Comparison of ENCODE assay signal across 21 cellular contexts in the genomic region with DNA sequence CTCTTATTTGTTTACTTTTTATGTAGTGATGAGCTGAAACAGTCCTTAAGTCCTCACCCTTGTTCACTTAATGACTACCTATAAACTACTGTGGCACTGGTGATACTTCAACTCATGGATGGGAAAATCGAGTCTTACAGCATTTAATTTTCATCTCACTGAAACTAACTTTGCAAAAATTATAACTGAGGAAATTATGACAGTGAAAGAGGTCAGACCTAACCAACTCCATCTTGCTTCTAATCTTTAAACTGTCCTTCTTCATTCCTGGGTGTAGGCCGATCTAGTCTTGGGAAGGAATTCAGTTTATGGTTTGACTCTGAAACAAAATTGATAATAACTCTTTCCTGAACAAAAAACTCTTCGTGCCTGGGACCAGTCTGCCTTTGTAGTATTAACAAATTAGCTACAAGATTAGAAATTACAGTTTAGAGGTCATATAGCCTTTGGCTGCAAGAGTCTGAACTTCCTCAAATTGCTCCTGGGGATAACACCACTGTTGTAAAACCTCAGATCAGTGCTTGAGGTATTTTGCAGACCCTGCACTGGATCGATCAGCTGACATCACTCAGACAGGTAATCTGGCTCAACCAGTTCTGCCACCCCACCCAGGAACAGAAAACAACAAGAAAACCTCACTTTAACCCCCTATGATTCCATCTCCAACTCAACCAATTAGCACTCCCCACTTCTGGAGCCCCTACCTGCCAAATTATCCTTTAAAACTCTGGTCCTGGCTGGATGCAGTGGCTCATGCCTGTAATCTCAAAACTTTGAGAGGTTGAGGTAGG.
DNase-seq lines count a peak whose midpoint lies in the region; ATAC-seq and TF ChIP-seq lines count a peak whose summit lies in the region.
"Had no signal": no experiment of that assay in that cellular context is flagged by ENCODE, and none has a peak within 500 bp of the region (broad histone marks: within the 10 kb centered on the region; RNA-seq: fewer than 3 reads in every experiment).

No MANE protein-coding gene starts in this region.

- 56 to 65% methylated on average over 4 of the region's 4 CpGs for WGBS in testis, 2 donors

- no peak overlapping the region for H3K9ac ChIP-seq in PC-3 (ENCODE audit: low read length)

- H3K27me3 ChIP-seq in PC-3 (ENCODE audit: low read length) (no peaks in the 10 kb centered on the region), testis (no peaks in the 10 kb centered on the region)
- H3K27me3 ChIP-seq: ascending aorta had no signal

- POLR2A ChIA-PET in PC-3 (lab: Charles Lee; ENCODE audit: unreplicated experiment) = no interaction called here

- H3K79me2 ChIP-seq in PC-3 (ENCODE audit: low read length) = no peaks in the 10 kb centered on the region

- H3K27ac ChIP-seq in PC-3 (ENCODE audit: low read length) (no peak overlapping the region), epithelial cell of prostate (peak overlapping the region; percentile 56), testis (no peak overlapping the region)
- H3K27ac ChIP-seq: ascending aorta, SK-N-MC had no signal

- TF ChIP-seq CTCF in PC-3 (conservative IDR thresholded peaks at IDR 0.05; ENCODE audit: low read depth, low read length) = no peak
- no peak for TF ChIP-seq CTCF in testis (IDR thresholded peaks at IDR 0.05)

- H3K9me3 ChIP-seq in PC-3 (ENCODE audit: low read length) = no peaks in the 10 kb centered on the region
- H3K9me3 ChIP-seq in testis = no peaks in the 10 kb centered on the region
- H3K9me3 ChIP-seq: ascending aorta had no signal

- H2AFZ ChIP-seq in PC-3 (ENCODE audit: low read length) = 0 out of 2 replicates have a peak overlapping the region, but pooled peaks have one; percentile 30

- intact Hi-C loops in PC-3 (cut with micrococcal nuclease) = no loop called here
- intact Hi-C loops in testis (cut with DNase I; ENCODE audit: low total_unique reads) = no loop called here

- no peak overlapping the region for H3K4me3 ChIP-seq in PC-3 (ENCODE audit: low read length)
- no peak overlapping the region for H3K4me3 ChIP-seq in testis
- H3K4me3 ChIP-seq: ascending aorta, SK-N-MC had no signal

- no TSS peak for BruUV-seq in PC-3 (replicated peaks; lab: Mats Ljungman, UMichigan)

- CTCF ChIA-PET in PC-3 (lab: Charles Lee) = no interaction called here

- peak; percentile 31 to 41 for DNase-seq in NCI-H526 (lab: John Stamatoyannopoulos, UW)
- DNase-seq in NCI-H526 treated with DMSO at 0.1 percent for 48 hours (lab: John Stamatoyannopoulos, UW) = no peak
- peak; percentile 13 for DNase-seq in PC-3
- DNase-seq in epithelial cell of prostate (ENCODE audit: low read depth, low spot score) = no peak
- peak; percentile 44 for DNase-seq in ureter (ENCODE audit: low spot score)
- no peak for DNase-seq in activated T-cell treated with anti-CD3 and anti-CD28 coated beads, Interleukin-2, amount 50 U/mL, for 48 hours
- DNase-seq in testis = no peak
- DNase-seq: activated CD4-positive, alpha-beta T cell treated with anti-CD3 and anti-CD28 coated beads, Interleukin-2, amount 50 U/mL, for 4 hours; activated naive CD4-positive, alpha-beta T cell treated with anti-CD3 and anti-CD28 coated beads, Interleukin-2, amount 50 U/mL, for 16 hours; C1 segment of cervical spinal cord; endodermal cell; hippocampal formation; MM.1S; NCI-H2029 treated with DMSO at 0.1 percent for 48 hours; NCI-H524 treated with DMSO at 0.1 percent for 48 hours; stimulated activated CD4-positive, alpha-beta T cell treated with anti-CD3 and anti-CD28 coated beads, Interleukin-12 subunit alpha, Interleukin-12 subunit beta, amount 100 ng/mL, for 4 hours had no signal

- TF ChIP-seq POLR2A in testis (IDR thresholded peaks at IDR 0.05) = no peak

- H3K4me2 ChIP-seq in PC-3 (ENCODE audit: low read length) = no peak overlapping the region

- H3F3A ChIP-seq in PC-3 (ENCODE audit: low read length, unreplicated experiment) = no peaks in the 10 kb centered on the region

- H3K4me1 ChIP-seq in PC-3 (ENCODE audit: insufficient read depth, low read length) (no peaks in the 10 kb centered on the region), testis (no peaks in the 10 kb centered on the region)
- H3K4me1 ChIP-seq: ascending aorta had no signal

- no peaks in the 10 kb centered on the region for H3K9me2 ChIP-seq in PC-3 (replicated peaks; ENCODE audit: low read length)

- H3K36me3 ChIP-seq in PC-3 (ENCODE audit: low read depth, low read length) = no peaks in the 10 kb centered on the region
- no peaks in the 10 kb centered on the region for H3K36me3 ChIP-seq in testis (ENCODE audit: low read depth, missing control alignments)
- H3K36me3 ChIP-seq: ascending aorta had no signal

- no peak for ATAC-seq in PC-3
- ATAC-seq in esophagus mucosa = no peak
- ATAC-seq: HepG2, Panc1 had no signal

- no peaks in the 10 kb centered on the region for H4K20me1 ChIP-seq in PC-3 (ENCODE audit: low read length)

Comparison
In these comparisons a context has a peak if more than half of its experiments do, and no peak if none do; other contexts are left out.
1. DNase-seq: peak in NCI-H526 (2 of 2), PC-3 (single experiment) and ureter (single experiment); none in NCI-H526 treated with DMSO at 0.1 percent for 48 hours (single experiment), epithelial cell of prostate (single experiment), activated T-cell treated with anti-CD3 and anti-CD28 coated beads, Interleukin-2, amount 50 U/mL, for 48 hours (0 of 2) and testis (single experiment).